In the genomic region with DNA sequence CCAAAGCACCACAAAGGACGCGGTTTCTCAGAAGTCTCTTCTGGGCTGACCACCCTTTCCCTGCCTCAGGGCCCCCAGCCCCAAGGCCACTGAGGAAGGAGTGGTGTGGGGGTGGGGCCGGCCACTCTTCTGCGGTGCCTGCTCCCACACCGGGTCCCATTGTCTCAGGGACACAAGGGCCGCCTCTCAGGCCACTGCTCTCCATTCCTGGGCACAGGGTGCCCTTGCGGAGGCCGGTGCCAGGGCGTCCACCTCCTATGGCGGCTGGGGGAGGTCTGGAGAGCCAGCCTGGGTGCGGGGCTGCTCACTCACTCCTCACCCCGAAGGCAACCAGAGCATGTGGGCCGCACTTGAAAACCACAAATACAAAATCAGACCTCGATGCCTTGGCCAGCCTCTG, we compare ENCODE assay signal across 21 cellular contexts. TPM values are rescaled to one million over a fixed set of nuclear protein-coding genes. Genes with fewer than 3 reads are reported as not detected.
DNase-seq lines count a peak whose midpoint lies in the region; ATAC-seq, FAIRE-seq and TF ChIP-seq lines count a peak whose summit lies in the region.
"Had no signal": no experiment of that assay in that cellular context is flagged by ENCODE, and none has a peak within 500 bp of the region (broad histone marks: within the 10 kb centered on the region; RNA-seq: fewer than 3 reads in every experiment).

No MANE protein-coding gene starts in this region.

- FAIRE-seq in RCC 7860 (lab: Jason Lieb, UNC): no peak

- intact Hi-C loops in esophagus squamous epithelium (cut with DNase I) (no loop called here), body of pancreas (cut with DNase I) (no loop called here)

- H3K27me3 ChIP-seq in esophagus squamous epithelium: no peaks in the 10 kb centered on the region
- H3K27me3 ChIP-seq in body of pancreas: no peaks in the 10 kb centered on the region

- ATAC-seq in body of pancreas: no peak

- TF ChIP-seq POLR2A in esophagus squamous epithelium (IDR thresholded peaks at IDR 0.05): no peak
- no peak for TF ChIP-seq POLR2A in body of pancreas (IDR thresholded peaks at IDR 0.05)

- peak overlapping the region in 3 of 4 donors; percentile 62 to 70 (median 68) for H3K27ac ChIP-seq in esophagus squamous epithelium
- no peak overlapping the region for H3K27ac ChIP-seq in body of pancreas

- H3K36me3 ChIP-seq in esophagus squamous epithelium: no peaks in the 10 kb centered on the region
- H3K36me3 ChIP-seq in body of pancreas (replicated peaks in 1 of 2; ENCODE audit: insufficient read depth in 1 of 2, low read depth in 2 of 2): no peaks in the 10 kb centered on the region

- H3K4me3 ChIP-seq in esophagus squamous epithelium: no peak overlapping the region
- H3K4me3 ChIP-seq in body of pancreas: no peak overlapping the region

- TF ChIP-seq CTCF in esophagus squamous epithelium (IDR thresholded peaks at IDR 0.05) (no peak), body of pancreas (IDR thresholded peaks at IDR 0.05) (no peak)

- WGBS in esophagus squamous epithelium, 2 donors: 93 to 97% methylated on average over 2 to 6 of the region's 14 CpGs
- WGBS in body of pancreas, 2 donors: 52 to 75% methylated on average over 3 to 12 of the region's 14 CpGs

- DNase-seq in C1 segment of cervical spinal cord (lab: John Stamatoyannopoulos, UW) (peak in 9 of 14 donors; percentile 22 to 85 (median 57)), esophagus squamous epithelium (lab: John Stamatoyannopoulos, UW) (no peak), nucleus accumbens (lab: John Stamatoyannopoulos, UW) (peak in 43 of 56 donors; percentile 18 to 84 (median 52)), superior temporal gyrus (ENCODE audit: extremely low spot score) (peak; percentile 58), RCC 7860 (ENCODE audit: low spot score) (no peak), amniotic stem cell (lab: John Stamatoyannopoulos, UW) (no peak), body of pancreas (no peak), SIG-M5 (lab: John Stamatoyannopoulos, UW) (no peak)
- DNase-seq: 8988T; Caco-2; CD4-positive, alpha-beta T cell; GF-D8; H9; NCI-H1092 treated with DMSO at 0.1 percent for 48 hours; NCI-H146; NCI-H2081 treated with DMSO at 0.1 percent for 48 hours; NCI-H510A; NCI-H774; OCI-M1; SHP77 had no signal

- H3K9me3 ChIP-seq in esophagus squamous epithelium (no peaks in the 10 kb centered on the region), body of pancreas (no peaks in the 10 kb centered on the region)
- H3K9me3 ChIP-seq: Caco-2 had no signal

- H3K4me1 ChIP-seq in esophagus squamous epithelium (peaks cover 0 to 6% (median 0%) of the 10 kb centered on the region in 3 donors), body of pancreas (no peaks in the 10 kb centered on the region)
- H3K4me1 ChIP-seq: Caco-2 had no signal

RNA-seq across cellular contexts. Expression of gene PRIMA1, which starts 44.1 kb away (rescaled TPM):
- total RNA-seq in esophagus squamous epithelium (1 to 10 TPM; 1.0 to 5.0 (median 1.3) TPM), body of pancreas (under 1 TPM; 0.26 to 0.33 TPM)
- total RNA-seq: B cell; CD4-positive, alpha-beta T cell had no signal

Comparison
In these comparisons a context has a peak if more than half of its experiments do, and no peak if none do; other contexts are left out.
1. DNase-seq: peak in C1 segment of cervical spinal cord (9 of 14), nucleus accumbens (43 of 56) and superior temporal gyrus (single experiment); none in esophagus squamous epithelium (single experiment), RCC 7860 (single experiment), amniotic stem cell (single experiment), body of pancreas (0 of 4) and SIG-M5 (single experiment).
2. H3K27ac ChIP-seq: peak in esophagus squamous epithelium (3 of 4); none in body of pancreas (0 of 4).